In genomic region chr1:28062806-28063205, GRCh38 we compare ENCODE assay signal across 13 cellular contexts. TPM values are rescaled to one million over a fixed set of nuclear protein-coding genes. Genes with fewer than 3 reads are reported as not detected.
DNase-seq lines count a peak whose midpoint lies in the region; ATAC-seq and TF ChIP-seq lines count a peak whose summit lies in the region.
"Had no signal": no experiment of that assay in that cellular context is flagged by ENCODE, and none has a peak within 500 bp of the region (broad histone marks: within the 10 kb centered on the region; RNA-seq: fewer than 3 reads in every experiment).

No MANE protein-coding gene starts in this region.

- TF ChIP-seq CTCF in fibroblast of mammary gland (conservative IDR thresholded peaks at IDR 0.05; ENCODE audit: control insufficient read depth, insufficient read depth, low read depth, low read length) = no peak

- no peak overlapping the region for H3K4me3 ChIP-seq in fibroblast of mammary gland (ENCODE audit: control insufficient read depth, low read depth, low read length)
- H3K4me3 ChIP-seq: BLaER1 treated with 17β-estradiol and CSF1 and Interleukin-3, amounts not matched to agents 10 nM and 100 nM; right atrium auricular region had no signal

- DNase-seq in A172 (ENCODE audit: low spot score) = peak; percentile 4
- peak; percentile 9 for DNase-seq in GF-D8 (lab: John Stamatoyannopoulos, UW)
- peak; percentile 11 to 41 for DNase-seq in activated CD4-positive, alpha-beta T cell treated with anti-CD3 and anti-CD28 coated beads, Interleukin-2, amount 50 U/mL, for 48 hours
- peak; percentile 27 for DNase-seq in fibroblast of mammary gland (ENCODE audit: low read depth)
- no peak for DNase-seq in Ammon's horn (ENCODE audit: low spot score)
- DNase-seq in NCI-H446 treated with DMSO at 0.1 percent for 48 hours (lab: John Stamatoyannopoulos, UW) = no peak
- no peak for DNase-seq in NCI-H446 (lab: John Stamatoyannopoulos, UW)
- DNase-seq: activated B cell treated with CpG ODN at 0.5 μM for 24 hours, erythroblast, NCI-H345 had no signal

- no peak for ATAC-seq in HG03025 (IDR thresholded peaks at IDR 0.05; ENCODE audit: low FRiP score, unreplicated experiment)

RNA-seq across cellular contexts. Expression of gene EYA3, which starts 25.6 kb away (rescaled TPM):
- 6.8 and 10.4 TPM in 2 replicates for total RNA-seq in A172 (2014; rRNA removed; shearing (Covaris generic))

Comparison
In these comparisons a context has a peak if more than half of its experiments do, and no peak if none do; other contexts are left out.
1. DNase-seq: peak in A172 (single experiment), GF-D8 (single experiment), activated CD4-positive, alpha-beta T cell treated with anti-CD3 and anti-CD28 coated beads, Interleukin-2, amount 50 U/mL, for 48 hours (2 of 2) and fibroblast of mammary gland (single experiment); none in Ammon's horn (single experiment), NCI-H446 treated with DMSO at 0.1 percent for 48 hours (single experiment) and NCI-H446 (0 of 2).